In genomic region chr2:126358122-126358521, GRCh38 we compare ENCODE assay signal across 3 cellular contexts.
"Had no signal": no experiment of that assay in that cellular context is flagged by ENCODE, and none has a peak within 500 bp of the region (broad histone marks: within the 10 kb centered on the region; RNA-seq: fewer than 3 reads in every experiment).

No MANE protein-coding gene starts in this region.

- DNase-seq: GDM1, GF-D8 had no signal

- H3K4me3 ChIP-seq: GM12878 had no signal
